ENCODE assay signal across 15 cellular contexts in the genomic region with DNA sequence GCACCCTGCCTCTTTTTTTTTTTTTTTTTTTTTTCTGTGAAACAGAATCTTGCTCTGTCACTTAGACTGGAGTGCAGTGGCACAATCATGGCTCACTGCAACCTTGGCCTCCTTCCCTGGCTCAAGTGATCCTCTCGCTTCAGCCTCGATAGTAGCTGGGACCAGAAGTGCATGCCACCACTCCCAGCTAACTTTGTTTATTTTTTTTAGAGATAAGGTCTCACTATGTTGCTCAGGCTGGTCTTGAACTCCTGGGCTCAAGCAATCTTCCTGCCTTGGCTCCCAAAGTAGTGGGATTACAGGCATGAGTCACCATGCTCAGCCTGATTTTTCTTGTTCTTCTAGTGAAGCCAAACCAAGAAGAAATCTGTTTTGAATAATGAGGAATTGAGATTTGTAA. TPM values are rescaled to one million over a fixed set of nuclear protein-coding genes. Genes with fewer than 3 reads are reported as not detected.
A peak's percentile ranks its signal among the peaks of the same experiment; 100 is the strongest.
DNase-seq lines count a peak whose midpoint lies in the region; ATAC-seq and TF ChIP-seq lines count a peak whose summit lies in the region.
"Had no signal": no experiment of that assay in that cellular context is flagged by ENCODE, and none has a peak within 500 bp of the region (broad histone marks: within the 10 kb centered on the region; RNA-seq: fewer than 3 reads in every experiment).

No MANE protein-coding gene starts in this region.

- no peaks in the 10 kb centered on the region for H3K27me3 ChIP-seq in prostate gland (replicated peaks; ENCODE audit: insufficient read depth)

- H3K4me3 ChIP-seq in choroid plexus epithelial cell (ENCODE audit: low read depth, low read length): no peak overlapping the region
- no peak overlapping the region for H3K4me3 ChIP-seq in prostate gland

- peaks cover 5% of the 10 kb centered on the region for H3K4me1 Mint-ChIP-seq in stimulated activated memory B cell treated with anti-CD40 and anti-IgM and Interleukin-4, amounts not matched to agents 10 μg/mL and 1 μg/mL and 100 μg/mL, for 72 hours
- H3K4me1 Mint-ChIP-seq: central memory CD8-positive, alpha-beta T cell; stimulated activated naive CD8-positive, alpha-beta T cell treated with anti-CD3 and anti-CD28 coated beads, Interleukin-15, amount 100 ng/mL, for 72 hours had no signal

- DNase-seq in CD1c-positive myeloid dendritic cell (ENCODE audit: extremely low spot score) (peak; percentile 4), HS-27A (ENCODE audit: low read depth) (peak; percentile 23), choroid plexus epithelial cell (ENCODE audit: low read depth) (peak; percentile 58), myocyte (ENCODE audit: low read depth) (peak; percentile 13), NOMO-1 (lab: John Stamatoyannopoulos, UW; ENCODE audit: unreplicated experiment in 2 of 2) (no peak), prostate gland (ENCODE audit: low spot score) (no peak)
- DNase-seq: activated CD8-positive, alpha-beta T cell treated with anti-CD3 and anti-CD28 coated beads for 36 hours; activated naive CD4-positive, alpha-beta T cell; NCI-H1092 treated with DMSO at 0.1 percent for 48 hours; NCI-H2227 treated with DMSO at 0.1 percent for 48 hours; retina; stimulated activated naive CD8-positive, alpha-beta T cell treated with anti-CD3 and anti-CD28 coated beads, Interleukin-15, amount 100 ng/mL, for 72 hours had no signal

- H3K27me3 Mint-ChIP-seq in stimulated activated memory B cell treated with anti-CD40 and anti-IgM and Interleukin-4, amounts not matched to agents 10 μg/mL and 1 μg/mL and 100 μg/mL, for 72 hours: no peaks in the 10 kb centered on the region
- H3K27me3 Mint-ChIP-seq: activated CD8-positive, alpha-beta T cell treated with anti-CD3 and anti-CD28 coated beads for 36 hours; central memory CD8-positive, alpha-beta T cell; stimulated activated naive CD8-positive, alpha-beta T cell treated with anti-CD3 and anti-CD28 coated beads, Interleukin-15, amount 100 ng/mL, for 72 hours had no signal

- no peak for TF ChIP-seq POLR2A in prostate gland (IDR thresholded peaks at IDR 0.05)

- H3K27ac ChIP-seq in prostate gland: no peak overlapping the region

- ATAC-seq in stimulated activated memory B cell treated with anti-CD40 and anti-IgM and Interleukin-4, amounts not matched to agents 10 μg/mL and 1 μg/mL and 100 μg/mL, for 72 hours: no peak
- ATAC-seq in HG03139 (IDR thresholded peaks at IDR 0.05; ENCODE audit: unreplicated experiment): no peak
- ATAC-seq: activated CD8-positive, alpha-beta T cell treated with anti-CD3 and anti-CD28 coated beads for 36 hours; stimulated activated naive CD8-positive, alpha-beta T cell treated with anti-CD3 and anti-CD28 coated beads, Interleukin-15, amount 100 ng/mL, for 72 hours had no signal

- H3K9me3 Mint-ChIP-seq in stimulated activated memory B cell treated with anti-CD40 and anti-IgM and Interleukin-4, amounts not matched to agents 10 μg/mL and 1 μg/mL and 100 μg/mL, for 72 hours: no peaks in the 10 kb centered on the region
- H3K9me3 Mint-ChIP-seq: activated CD8-positive, alpha-beta T cell treated with anti-CD3 and anti-CD28 coated beads for 36 hours; central memory CD8-positive, alpha-beta T cell; stimulated activated naive CD8-positive, alpha-beta T cell treated with anti-CD3 and anti-CD28 coated beads, Interleukin-15, amount 100 ng/mL, for 72 hours had no signal

- no peaks in the 10 kb centered on the region for H3K36me3 ChIP-seq in prostate gland

- no peak overlapping the region for H3K4me3 Mint-ChIP-seq in stimulated activated memory B cell treated with anti-CD40 and anti-IgM and Interleukin-4, amounts not matched to agents 10 μg/mL and 1 μg/mL and 100 μg/mL, for 72 hours
- H3K4me3 Mint-ChIP-seq: activated CD8-positive, alpha-beta T cell treated with anti-CD3 and anti-CD28 coated beads for 36 hours; central memory CD8-positive, alpha-beta T cell; stimulated activated naive CD8-positive, alpha-beta T cell treated with anti-CD3 and anti-CD28 coated beads, Interleukin-15, amount 100 ng/mL, for 72 hours had no signal

- peaks cover 17% of the 10 kb centered on the region for H3K36me3 Mint-ChIP-seq in stimulated activated memory B cell treated with anti-CD40 and anti-IgM and Interleukin-4, amounts not matched to agents 10 μg/mL and 1 μg/mL and 100 μg/mL, for 72 hours

- TF ChIP-seq CTCF in choroid plexus epithelial cell (conservative IDR thresholded peaks at IDR 0.05; ENCODE audit: low read depth, low read length) (no peak), prostate gland (IDR thresholded peaks at IDR 0.05) (no peak)

- 55% methylated on average over 2 of the region's 2 CpGs for WGBS in prostate gland

- intact Hi-C loops in prostate gland (cut with DNase I): no loop called here

- H3K9me3 ChIP-seq in prostate gland: no peaks in the 10 kb centered on the region

- no peak overlapping the region for H3K27ac Mint-ChIP-seq in stimulated activated memory B cell treated with anti-CD40 and anti-IgM and Interleukin-4, amounts not matched to agents 10 μg/mL and 1 μg/mL and 100 μg/mL, for 72 hours

- no peaks in the 10 kb centered on the region for H3K4me1 ChIP-seq in prostate gland (replicated peaks)

RNA-seq across cellular contexts. Expression of gene CDK12, which starts 25.0 kb away (rescaled TPM):
- total RNA-seq in myocyte (28.6 and 29.9 TPM in 2 replicates), prostate gland (10 to 100 TPM; 37.7 to 75.8 TPM)
- 17.0 TPM for polyA plus RNA-seq in myocyte (2012)

RNA-seq across cellular contexts. Expression of gene MED1, which starts 35.2 kb away (rescaled TPM):
- total RNA-seq in myocyte (20.8 and 22.2 TPM in 2 replicates), prostate gland (10 to 100 TPM; 22.9 to 39.7 TPM)
- 16.1 TPM for polyA plus RNA-seq in myocyte (2012)

Comparison
In these comparisons a context has a peak if more than half of its experiments do, and no peak if none do; other contexts are left out.
1. DNase-seq: peak in CD1c-positive myeloid dendritic cell (single experiment), HS-27A (single experiment), choroid plexus epithelial cell (single experiment) and myocyte (single experiment); none in NOMO-1 (0 of 2) and prostate gland (single experiment).